21 cellular contexts compared by ENCODE assay signal in the genomic region with DNA sequence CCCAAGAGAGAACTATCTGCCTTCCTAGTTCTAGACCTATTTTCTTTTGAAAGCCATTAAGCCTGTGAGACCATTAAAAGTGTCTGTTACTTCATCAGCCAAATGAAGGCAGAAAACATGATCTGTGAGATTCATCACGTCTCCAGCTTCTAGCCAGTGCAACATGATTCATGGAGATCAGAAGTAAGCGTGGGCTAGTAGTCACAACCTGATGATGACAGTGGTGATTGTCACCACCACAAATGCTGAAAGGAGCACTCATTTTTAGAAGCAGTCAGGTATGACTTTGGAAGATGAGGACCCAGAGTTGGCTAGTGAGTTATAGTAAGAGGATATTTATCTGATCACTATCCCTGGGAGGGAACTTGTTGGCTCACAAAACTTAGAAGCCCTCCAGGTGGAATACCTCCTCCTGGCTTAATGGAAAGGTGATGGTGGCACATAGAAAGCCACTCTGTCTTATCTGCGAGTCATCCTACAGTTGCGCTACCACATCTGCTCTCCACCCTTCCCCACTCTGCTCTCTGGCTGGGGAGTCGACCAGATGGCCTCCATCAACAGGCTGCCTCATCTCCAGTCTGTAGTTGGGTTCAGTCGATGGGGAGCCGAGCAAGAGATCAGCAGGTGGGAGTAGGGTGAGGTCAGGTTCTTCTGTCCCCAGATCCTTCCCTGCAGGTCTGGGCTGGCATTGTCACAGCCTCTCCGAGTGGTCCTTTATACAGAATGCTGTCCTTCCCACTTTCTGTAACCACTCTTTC.
"Had no signal": no experiment of that assay in that cellular context is flagged by ENCODE, and none has a peak within 500 bp of the region (broad histone marks: within the 10 kb centered on the region; RNA-seq: fewer than 3 reads in every experiment).

No MANE protein-coding gene starts in this region.

- DNase-seq: activated CD4-positive, alpha-beta T cell treated with anti-CD3 and anti-CD28 coated beads, Interleukin-2, amount 50 U/mL, for 1 hour; activated naive CD8-positive, alpha-beta T cell treated with anti-CD3 and anti-CD28 coated beads for 36 hours; dorsolateral prefrontal cortex; effector memory CD8-positive, alpha-beta T cell; foreskin melanocyte; hippocampal formation; kidney glomerular epithelial cell; left ventricle myocardium superior; mammary epithelial cell; midbrain; ovary; SK-N-SH; stimulated activated CD4-positive, alpha-beta T cell treated with anti-CD3 and anti-CD28 coated beads, Interleukin-4, amount 100 ng/mL, for 24 hours; stimulated activated naive CD8-positive, alpha-beta T cell treated with anti-CD3 and anti-CD28 coated beads, Interleukin-15, Interleukin-2, amounts not matched to agents 100 U/mL and 50 U/mL, for 24 hours; upper lobe of right lung had no signal

- H3K36me3 Mint-ChIP-seq: activated naive CD8-positive, alpha-beta T cell treated with anti-CD3 and anti-CD28 coated beads for 36 hours; WTC11 had no signal

- H3K4me1 ChIP-seq: prostate gland, upper lobe of right lung had no signal

- H3K9me3 ChIP-seq: neutrophil, ovary, prostate gland, SK-N-SH, upper lobe of right lung had no signal

- H3K36me3 ChIP-seq: neutrophil, ovary, prostate gland, upper lobe of right lung had no signal

- H3K27ac Mint-ChIP-seq: activated naive CD8-positive, alpha-beta T cell treated with anti-CD3 and anti-CD28 coated beads for 36 hours; effector memory CD8-positive, alpha-beta T cell; nephron; WTC11 had no signal

- H3K27me3 ChIP-seq: dorsolateral prefrontal cortex, ovary, upper lobe of right lung had no signal

- H3K4me3 Mint-ChIP-seq: activated naive CD8-positive, alpha-beta T cell treated with anti-CD3 and anti-CD28 coated beads for 36 hours; central memory CD8-positive, alpha-beta T cell; effector memory CD8-positive, alpha-beta T cell; nephron; WTC11 had no signal

- ATAC-seq: effector memory CD8-positive, alpha-beta T cell; esophagus mucosa; left ventricle myocardium superior; stimulated activated naive CD8-positive, alpha-beta T cell treated with anti-CD3 and anti-CD28 coated beads, Interleukin-15, Interleukin-2, amounts not matched to agents 100 U/mL and 50 U/mL, for 24 hours; upper lobe of right lung; WTC11 had no signal

- H3K4me3 ChIP-seq: dorsolateral prefrontal cortex, ovary, prostate gland, upper lobe of right lung had no signal

- H3K4me1 Mint-ChIP-seq: activated naive CD8-positive, alpha-beta T cell treated with anti-CD3 and anti-CD28 coated beads for 36 hours; central memory CD8-positive, alpha-beta T cell; nephron; WTC11 had no signal

- H3K27ac ChIP-seq: neutrophil, ovary, prostate gland, upper lobe of right lung had no signal

- H3K9me3 Mint-ChIP-seq: activated naive CD8-positive, alpha-beta T cell treated with anti-CD3 and anti-CD28 coated beads for 36 hours; central memory CD8-positive, alpha-beta T cell; effector memory CD8-positive, alpha-beta T cell had no signal
